ENCODE assay signal across 9 cellular contexts in genomic region chr1:157969693-157970485, GRCh38. TPM values are rescaled to one million over a fixed set of nuclear protein-coding genes. Genes with fewer than 3 reads are reported as not detected.
A peak's percentile ranks its signal among the peaks of the same experiment; 100 is the strongest.
DNase-seq lines count a peak whose midpoint lies in the region; ATAC-seq, FAIRE-seq and TF ChIP-seq lines count a peak whose summit lies in the region.
"Had no signal": no experiment of that assay in that cellular context is flagged by ENCODE, and none has a peak within 500 bp of the region (broad histone marks: within the 10 kb centered on the region; RNA-seq: fewer than 3 reads in every experiment).

No MANE protein-coding gene starts in this region.

- H3K18ac ChIP-seq in neuronal stem cell (ENCODE audit: low read length) = no peak overlapping the region

- H3K27ac ChIP-seq in OCI-LY7 (ENCODE audit: low read depth, low read length, poor library complexity, severe bottlenecking) (no peak overlapping the region), neuronal stem cell (replicated peaks; ENCODE audit: low read length) (no peak overlapping the region)

- ATAC-seq in GM18861 (IDR thresholded peaks at IDR 0.05; ENCODE audit: unreplicated experiment) (no peak), GM18511 (IDR thresholded peaks at IDR 0.05; ENCODE audit: unreplicated experiment) (no peak)

- H3K4ac ChIP-seq in neuronal stem cell (ENCODE audit: low read length) = no peak overlapping the region

- FAIRE-seq in GM12892 (lab: Jason Lieb, UNC) = peak; percentile 24
- FAIRE-seq: endometrium had no signal

- no peak overlapping the region for H4K8ac ChIP-seq in neuronal stem cell (ENCODE audit: low read depth, low read length)

- H3K79me2 ChIP-seq in OCI-LY7 (ENCODE audit: insufficient read depth, low read depth, low read length) = no peaks in the 10 kb centered on the region

- intact Hi-C loops in OCI-LY7 (cut with micrococcal nuclease; ENCODE audit: unreplicated experiment) = loop anchor here (2.0 to 10.0 kb wide), 2 partner anchors 65 to 151 kb away; no protein-coding TSS in a partner anchor

- CTCF ChIA-PET in OCI-LY7 (lab: Charles Lee; ENCODE audit: unreplicated experiment) = no interaction called here

- POLR2A ChIA-PET in OCI-LY7 (lab: Charles Lee) = no interaction called here

- no peaks in the 10 kb centered on the region for H3K36me3 ChIP-seq in OCI-LY7 (ENCODE audit: insufficient read depth, low read length)
- no peaks in the 10 kb centered on the region for H3K36me3 ChIP-seq in neuronal stem cell (replicated peaks in 1 of 2; ENCODE audit: control insufficient read depth in 2 of 2, insufficient read depth in 2 of 2, low read length in 2 of 2)

- H3K79me1 ChIP-seq in neuronal stem cell (ENCODE audit: low read depth, low read length) = no peaks in the 10 kb centered on the region

- H3K4me1 ChIP-seq in OCI-LY7 (ENCODE audit: insufficient read depth, low read length, poor library complexity, severe bottlenecking) (no peaks in the 10 kb centered on the region), neuronal stem cell (ENCODE audit: control insufficient read depth in 2 of 2, insufficient read depth in 1 of 2, low read depth in 1 of 2, low read length in 2 of 2) (peaks cover 4 to 5% of the 10 kb centered on the region in 2 donors)

- no peak overlapping the region for H2BK120ac ChIP-seq in neuronal stem cell (ENCODE audit: low read depth, low read length)

- H3K23ac ChIP-seq in neuronal stem cell (ENCODE audit: low read depth, low read length, poor library complexity) = no peak overlapping the region

- no peak overlapping the region for H3K9ac ChIP-seq in neuronal stem cell (ENCODE audit: low read depth, low read length, poor library complexity)

- TF ChIP-seq POLR2A in GM12892 (IDR thresholded peaks at IDR 0.05; ENCODE audit: low read depth, low read length) = no peak

- no peak overlapping the region for H2AFZ ChIP-seq in OCI-LY7 (ENCODE audit: low read length)
- H2AFZ ChIP-seq in neuronal stem cell (ENCODE audit: low read length) = no peak overlapping the region

- DNase-seq in ACHN (peak; percentile 79), GM12892 (ENCODE audit: insufficient read length) (no peak), OCI-LY7 (ENCODE audit: low spot score) (peak; percentile 34), epithelial cell of esophagus (ENCODE audit: low read depth) (peak; percentile 88), neuronal stem cell (ENCODE audit: low spot score) (peak; percentile 61), NCI-H345 treated with DMSO at 0.1 percent for 48 hours (lab: John Stamatoyannopoulos, UW; ENCODE audit: unreplicated experiment) (no peak)

- no peak overlapping the region for H2AK5ac ChIP-seq in neuronal stem cell (ENCODE audit: low read depth, low read length)

- H3K4me2 ChIP-seq in OCI-LY7 (ENCODE audit: low read length) (no peak overlapping the region), neuronal stem cell (ENCODE audit: insufficient read depth, low read length, poor library complexity, severe bottlenecking) (no peak overlapping the region)

- H2BK15ac ChIP-seq in neuronal stem cell (ENCODE audit: low read length) = no peak overlapping the region

- no peaks in the 10 kb centered on the region for H4K20me1 ChIP-seq in OCI-LY7 (ENCODE audit: insufficient read depth, low read length)

- no peaks in the 10 kb centered on the region for H3K9me2 ChIP-seq in OCI-LY7 (ENCODE audit: insufficient read depth, low read length)

- H3K27me3 ChIP-seq in neuronal stem cell (ENCODE audit: control insufficient read depth in 3 of 3, insufficient read depth in 3 of 3, low read depth in 1 of 3, low read length in 3 of 3) = no peaks in the 10 kb centered on the region

- H2BK5ac ChIP-seq in neuronal stem cell (ENCODE audit: low read length) = no peak overlapping the region

- WGBS in neuronal stem cell (ENCODE audit: extremely low coverage in 2 of 2, insufficient read length in 2 of 2, insufficient replicate concordance in 1 of 2), 2 donors = no CpG with 5 or more reads among the region's 3 CpGs

- no peak overlapping the region for H3K14ac ChIP-seq in neuronal stem cell (ENCODE audit: low read length)

- no peak overlapping the region for H3K4me3 ChIP-seq in OCI-LY7 (ENCODE audit: low read depth, low read length, poor library complexity, severe bottlenecking)
- no peak overlapping the region for H3K4me3 ChIP-seq in epithelial cell of esophagus (ENCODE audit: low read length)
- no peak overlapping the region for H3K4me3 ChIP-seq in neuronal stem cell (ENCODE audit: low read length in 2 of 2)

- H3K9me3 ChIP-seq in OCI-LY7 (ENCODE audit: low read length) (peaks cover 6% of the 10 kb centered on the region; the same call in 1 of the 2 replicates), neuronal stem cell (replicated peaks in 1 of 2; ENCODE audit: control insufficient read depth in 2 of 2, insufficient read depth in 1 of 2, low read depth in 1 of 2, low read length in 2 of 2) (peaks cover 0 to 10% of the 10 kb centered on the region in 2 donors)

- TF ChIP-seq CTCF in OCI-LY7 (conservative IDR thresholded peaks at IDR 0.05; ENCODE audit: low read length) (peak; percentile 90), epithelial cell of esophagus (IDR thresholded peaks at IDR 0.05; ENCODE audit: insufficient read depth, low read depth, low read length, missing control alignments) (peak; percentile 90)

- no peak overlapping the region for H2BK12ac ChIP-seq in neuronal stem cell (ENCODE audit: low read length)

- no TSS peak for BruUV-seq in OCI-LY7 (replicated peaks; lab: Mats Ljungman, UMichigan)

- H4K91ac ChIP-seq in neuronal stem cell (ENCODE audit: low read depth, low read length, poor library complexity) = no peak overlapping the region

- in situ Hi-C loops in ACHN (cut with HindIII; ENCODE audit: low pct_ligation_motif_present, low pct_unique_long_range_greater_than_20kb, low sequenced_read_pairs) = loop anchor here (25.0 kb wide), 1 partner anchor 167 kb away; a partner anchor contains a TSS

RNA-seq across cellular contexts. Expression of gene KIRREL1, which starts 23.6 kb away (rescaled TPM):
- not detected for polyA plus RNA-seq in GM12892 (2012; ENCODE audit: missing spikeins)
- total RNA-seq in OCI-LY7 (2014; rRNA removed; shearing (Covaris generic)) = not detected in 2 replicates
- total RNA-seq in OCI-LY7 (2022) = not detected in 2 replicates
- polyA plus RNA-seq in neuronal stem cell (2013, experiment 1 of 2) = 45.3 TPM
- polyA plus RNA-seq in neuronal stem cell (2013, experiment 2 of 2) = 45.3 TPM

Comparison
In these comparisons a context has a peak if more than half of its experiments do, and no peak if none do; other contexts are left out.
1. DNase-seq: peak in ACHN (single experiment), OCI-LY7 (single experiment), epithelial cell of esophagus (single experiment) and neuronal stem cell (single experiment); none in GM12892 (single experiment) and NCI-H345 treated with DMSO at 0.1 percent for 48 hours (single experiment).